Comparison of ENCODE assay signal across 24 cellular contexts in the genomic region with DNA sequence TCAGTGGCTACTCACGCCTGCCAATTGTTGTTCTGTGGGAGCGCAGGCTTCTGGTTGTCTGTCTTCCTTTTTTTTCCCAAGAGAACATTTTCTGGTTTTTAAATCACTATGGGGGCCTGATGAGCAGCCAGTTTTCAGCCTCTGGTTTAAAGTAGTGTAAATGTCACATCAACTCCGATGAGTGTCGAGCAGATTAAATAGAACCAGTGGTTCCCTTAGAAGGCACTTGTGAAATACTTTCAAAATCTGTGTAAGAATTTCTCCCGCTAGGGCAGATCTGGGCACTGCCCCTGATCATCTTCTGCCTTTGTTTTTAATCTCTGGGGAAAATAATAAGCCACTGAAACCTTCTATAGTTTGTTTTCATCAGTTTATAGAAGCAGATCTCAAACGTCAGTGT.
"Had no signal": no experiment of that assay in that cellular context is flagged by ENCODE, and none has a peak within 500 bp of the region (broad histone marks: within the 10 kb centered on the region; RNA-seq: fewer than 3 reads in every experiment).

No MANE protein-coding gene starts in this region.

- H3K27me3 ChIP-seq: colonic mucosa, right atrium auricular region, sigmoid colon, testis, upper lobe of left lung had no signal

- H2AFZ ChIP-seq: parathyroid adenoma had no signal

- H3K9me3 ChIP-seq: colonic mucosa, lower lobe of right lung, mucosa of descending colon, prostate gland, right atrium auricular region, sigmoid colon, stomach, testis, tibial artery, upper lobe of left lung had no signal

- H3K4me1 Mint-ChIP-seq: memory B cell; mesothelial cell of epicardium; naive B cell; stimulated activated effector memory CD8-positive, alpha-beta T cell treated with anti-CD3 and anti-CD28 coated beads, Interleukin-12 subunit alpha, Interleukin-12 subunit beta, amount 100 ng/mL, for 72 hours had no signal

- H3K4me3 Mint-ChIP-seq: dendritic cell treated with granulocyte-macrophage colony-stimulating factor and Interleukin-4, amounts not matched to agents 40 ng/mL and 50 ng/mL, for 4 days; effector memory CD8-positive, alpha-beta T cell; memory B cell; mesothelial cell of epicardium; naive B cell; natural killer cell treated with Interleukin-12 subunit alpha and Interleukin-12 subunit beta and Interleukin-15 and Interleukin-18, amount 100 ng/mL, for 72 hours; neural crest cell; stimulated activated effector memory CD8-positive, alpha-beta T cell treated with anti-CD3 and anti-CD28 coated beads, Interleukin-12 subunit alpha, Interleukin-12 subunit beta, amount 100 ng/mL, for 72 hours had no signal

- H3K27ac Mint-ChIP-seq: dendritic cell treated with granulocyte-macrophage colony-stimulating factor and Interleukin-4, amounts not matched to agents 40 ng/mL and 50 ng/mL, for 4 days; effector memory CD8-positive, alpha-beta T cell; memory B cell; mesothelial cell of epicardium; naive B cell; natural killer cell treated with Interleukin-12 subunit alpha and Interleukin-12 subunit beta and Interleukin-15 and Interleukin-18, amount 100 ng/mL, for 72 hours; stimulated activated effector memory CD8-positive, alpha-beta T cell treated with anti-CD3 and anti-CD28 coated beads, Interleukin-12 subunit alpha, Interleukin-12 subunit beta, amount 100 ng/mL, for 72 hours had no signal

- H3K27ac ChIP-seq: colonic mucosa, lower lobe of right lung, parathyroid adenoma, prostate gland, stomach, testis, tibial artery, upper lobe of left lung had no signal

- H3K4me1 ChIP-seq: colonic mucosa, lower lobe of right lung, prostate gland, right atrium auricular region, sigmoid colon, stomach, testis, tibial artery, upper lobe of left lung had no signal

- DNase-seq: colonic mucosa; effector memory CD8-positive, alpha-beta T cell; erythroblast; left ventricle myocardium superior; lower lobe of right lung; mucosa of descending colon; naive B cell; sigmoid colon; stimulated activated CD4-positive, alpha-beta T cell treated with anti-CD3 and anti-CD28 coated beads, Interleukin-2, amount 100 ng/mL, for 24 hours; stimulated activated CD4-positive, alpha-beta T cell treated with anti-CD3 and anti-CD28 coated beads, Interleukin-4, amount 100 ng/mL, for 24 hours; stimulated activated naive CD4-positive, alpha-beta T cell treated with Interleukin-2 at 50 U/mL for 16 hours; stomach; testis; tibial artery; upper lobe of left lung had no signal

- H3K9ac ChIP-seq: parathyroid adenoma had no signal

- H3K4me3 ChIP-seq: colonic mucosa, lower lobe of right lung, mucosa of descending colon, prostate gland, right atrium auricular region, sigmoid colon, stomach, testis, tibial artery, upper lobe of left lung had no signal

- H3K36me3 Mint-ChIP-seq: memory B cell; mesothelial cell of epicardium; naive B cell; natural killer cell treated with Interleukin-12 subunit alpha and Interleukin-12 subunit beta and Interleukin-15 and Interleukin-18, amount 100 ng/mL, for 72 hours; stimulated activated effector memory CD8-positive, alpha-beta T cell treated with anti-CD3 and anti-CD28 coated beads, Interleukin-12 subunit alpha, Interleukin-12 subunit beta, amount 100 ng/mL, for 72 hours had no signal

- H3K36me3 ChIP-seq: colonic mucosa, lower lobe of right lung, prostate gland, right atrium auricular region, sigmoid colon, stomach, tibial artery, upper lobe of left lung had no signal

- H3K9me3 Mint-ChIP-seq: dendritic cell treated with granulocyte-macrophage colony-stimulating factor and Interleukin-4, amounts not matched to agents 40 ng/mL and 50 ng/mL, for 4 days; effector memory CD8-positive, alpha-beta T cell; mesothelial cell of epicardium; natural killer cell treated with Interleukin-12 subunit alpha and Interleukin-12 subunit beta and Interleukin-15 and Interleukin-18, amount 100 ng/mL, for 72 hours; neural crest cell; stimulated activated effector memory CD8-positive, alpha-beta T cell treated with anti-CD3 and anti-CD28 coated beads, Interleukin-12 subunit alpha, Interleukin-12 subunit beta, amount 100 ng/mL, for 72 hours had no signal

- ATAC-seq: effector memory CD8-positive, alpha-beta T cell; left ventricle myocardium superior; lower lobe of right lung; mucosa of descending colon; natural killer cell treated with Interleukin-12 subunit alpha and Interleukin-12 subunit beta and Interleukin-15 and Interleukin-18, amount 100 ng/mL, for 72 hours; stimulated activated effector memory CD8-positive, alpha-beta T cell treated with anti-CD3 and anti-CD28 coated beads, Interleukin-12 subunit alpha, Interleukin-12 subunit beta, amount 100 ng/mL, for 72 hours had no signal
